In genomic region chr1:184988506-184988905, GRCh38 we compare ENCODE assay signal across 21 cellular contexts. TPM values are rescaled to one million over a fixed set of nuclear protein-coding genes. Genes with fewer than 3 reads are reported as not detected.
A peak's percentile ranks its signal among the peaks of the same experiment; 100 is the strongest.
DNase-seq lines count a peak whose midpoint lies in the region; FAIRE-seq and TF ChIP-seq lines count a peak whose summit lies in the region.
"Had no signal": no experiment of that assay in that cellular context is flagged by ENCODE, and none has a peak within 500 bp of the region (broad histone marks: within the 10 kb centered on the region; RNA-seq: fewer than 3 reads in every experiment).

No MANE protein-coding gene starts in this region.

- H3K4me3 ChIP-seq in adipocyte (ENCODE audit: low read length) = no peak overlapping the region
- no peak overlapping the region for H3K4me3 ChIP-seq in CD4-positive, alpha-beta memory T cell (ENCODE audit: low read length in 2 of 2)
- H3K4me3 ChIP-seq: BLaER1 treated with 17β-estradiol and CSF1 and Interleukin-3, amounts not matched to agents 10 nM and 100 nM; HAP-1 had no signal

- H3K4me3 Mint-ChIP-seq in CD4-positive, alpha-beta memory T cell = no peak overlapping the region
- H3K4me3 Mint-ChIP-seq: CD14-positive monocyte; CD4-positive, alpha-beta T cell; HFFc6 had no signal

- FAIRE-seq in GM12891 (lab: Jason Lieb, UNC) = no peak
- FAIRE-seq: GM18507, H54 had no signal

- CTCF ChIA-PET in CD4-positive, alpha-beta memory T cell (lab: Charles Lee; ENCODE audit: partially characterized antibody) = interaction anchor here (20.3 kb wide), 1 partner anchor 178 kb away, joined by 506 read pairs; no protein-coding TSS in a partner anchor

- POLR2A ChIA-PET in CD4-positive, alpha-beta memory T cell (lab: Charles Lee; ENCODE audit: partially characterized antibody) = no interaction called here

- peaks cover 2 to 10% of the 10 kb centered on the region in 2 donors for H3K27me3 Mint-ChIP-seq in CD4-positive, alpha-beta memory T cell
- H3K27me3 Mint-ChIP-seq: CD4-positive, alpha-beta T cell had no signal

- H3K9me3 Mint-ChIP-seq in CD4-positive, alpha-beta memory T cell = peaks cover 0 to 4% (median 0%) of the 10 kb centered on the region in 8 donors
- H3K9me3 Mint-ChIP-seq: HFFc6 had no signal

- H3K27me3 ChIP-seq in adipocyte (replicated peaks; ENCODE audit: control insufficient read depth, insufficient read depth, low read length) = no peaks in the 10 kb centered on the region
- no peaks in the 10 kb centered on the region for H3K27me3 ChIP-seq in CD4-positive, alpha-beta memory T cell (ENCODE audit: insufficient read depth, low read length)

- H3K9me3 ChIP-seq in adipocyte (ENCODE audit: control insufficient read depth, low read length) = no peaks in the 10 kb centered on the region
- no peaks in the 10 kb centered on the region for H3K9me3 ChIP-seq in CD4-positive, alpha-beta memory T cell (ENCODE audit: control insufficient read depth in 1 of 2, low read length in 2 of 2)
- H3K9me3 ChIP-seq: BE2C, HAP-1 had no signal

- DNase-seq in NCI-H1694 treated with DMSO at 0.1 percent for 48 hours (lab: John Stamatoyannopoulos, UW) (peak; percentile 4), NCI-H1694 (lab: John Stamatoyannopoulos, UW) (no peak), adipocyte (ENCODE audit: low read depth) (peak; percentile 42), fibroblast of peridontal ligament (ENCODE audit: extremely low read depth) (peak; percentile 53), GM12891 (ENCODE audit: insufficient read length, low spot score) (no peak), NOMO-1 treated with dmso at 0.1 percent for 144 hours (lab: John Stamatoyannopoulos, UW; ENCODE audit: unreplicated experiment) (no peak)
- DNase-seq in CD4-positive, alpha-beta memory T cell = no peak
- DNase-seq: BE2C; Calu3; CD4-positive, alpha-beta T cell; COR-L47; DMS153; DND-41; GOT3; HFFc6 had no signal

- no peak overlapping the region for H3K27ac Mint-ChIP-seq in CD4-positive, alpha-beta memory T cell
- H3K27ac Mint-ChIP-seq: CD14-positive monocyte; CD4-positive, alpha-beta T cell; HFFc6 had no signal

- H3K4me1 ChIP-seq in adipocyte (ENCODE audit: control insufficient read depth, insufficient read depth, low read length) = peaks cover 6% of the 10 kb centered on the region
- no peaks in the 10 kb centered on the region for H3K4me1 ChIP-seq in CD4-positive, alpha-beta memory T cell (ENCODE audit: insufficient read depth, low read length)
- H3K4me1 ChIP-seq: BE2C; BLaER1 treated with 17β-estradiol and CSF1 and Interleukin-3, amounts not matched to agents 10 nM and 100 nM; HAP-1 had no signal

- H3K36me3 Mint-ChIP-seq in CD4-positive, alpha-beta memory T cell = peaks cover 0 to 2% of the 10 kb centered on the region in 2 donors
- H3K36me3 Mint-ChIP-seq: CD14-positive monocyte had no signal

- TF ChIP-seq POLR2A in GM12891 (IDR thresholded peaks at IDR 0.05; ENCODE audit: low read depth, low read length) = no peak

- H3K36me3 ChIP-seq in adipocyte (ENCODE audit: control insufficient read depth, insufficient read depth, low read length, severe bottlenecking) = no peaks in the 10 kb centered on the region
- no peaks in the 10 kb centered on the region for H3K36me3 ChIP-seq in CD4-positive, alpha-beta memory T cell (ENCODE audit: insufficient read depth, low read length)
- H3K36me3 ChIP-seq: BE2C; BLaER1 treated with 17β-estradiol and CSF1 and Interleukin-3, amounts not matched to agents 10 nM and 100 nM; HAP-1 had no signal

- intact Hi-C loops in CD4-positive, alpha-beta memory T cell (cut with micrococcal nuclease) = no loop called here

- H3K9ac ChIP-seq in adipocyte (ENCODE audit: low read length) = no peak overlapping the region
- H3K9ac ChIP-seq: BLaER1 treated with 17β-estradiol and CSF1 and Interleukin-3, amounts not matched to agents 10 nM and 100 nM had no signal

- no peaks in the 10 kb centered on the region for H3K4me1 Mint-ChIP-seq in CD4-positive, alpha-beta memory T cell

- H3K27ac ChIP-seq in CD4-positive, alpha-beta memory T cell (ENCODE audit: low read depth, low read length) = no peak overlapping the region
- H3K27ac ChIP-seq: 22Rv1; BLaER1 treated with 17β-estradiol and CSF1 and Interleukin-3, amounts not matched to agents 10 nM and 100 nM had no signal

TF ChIP-seq in GM12891, 5 proteins besides CTCF, POLR2A, EP300 and RAD21:
- TF ChIP-seq POLR2AphosphoS5 (IDR thresholded peaks at IDR 0.05; ENCODE audit: low read depth, low read length) = no peak
- no peak for TF ChIP-seq PAX5 (IDR thresholded peaks at IDR 0.05; ENCODE audit: insufficient read depth, low read length, severe bottlenecking)
- no peak for TF ChIP-seq TAF1 (IDR thresholded peaks at IDR 0.05; ENCODE audit: low read depth, low read length)
- no peak for TF ChIP-seq POU2F2 (IDR thresholded peaks at IDR 0.05; ENCODE audit: low read depth, low read length)
- TF ChIP-seq SPI1 (IDR thresholded peaks at IDR 0.05; ENCODE audit: low read depth, low read length) = no peak
TF ChIP-seq in GM12891: peak in this region for 0.

RNA-seq across cellular contexts. Expression of gene NIBAN1, which starts 14.2 kb away (rescaled TPM):
- 17.5 TPM for polyA plus RNA-seq in GM12891 (2012; ENCODE audit: low read depth, missing spikeins)
- total RNA-seq in CD4-positive, alpha-beta memory T cell = 10 to 100 TPM; 42.8 to 43.2 TPM
- 10 to 100 TPM in 1 of 2 donors, 1 to 10 TPM in 1; 9.9 to 32.9 TPM for polyA plus RNA-seq in CD4-positive, alpha-beta memory T cell

RNA-seq across cellular contexts. Expression of gene RNF2, which starts 56.9 kb away (rescaled TPM):
- polyA plus RNA-seq in GM12891 (2012; ENCODE audit: low read depth, missing spikeins) = 10.5 TPM
- total RNA-seq in CD4-positive, alpha-beta memory T cell = 10 to 100 TPM; 27.0 TPM
- polyA plus RNA-seq in CD4-positive, alpha-beta memory T cell = 10 to 100 TPM; 26.5 to 37.1 TPM

Comparison
In these comparisons a context has a peak if more than half of its experiments do, and no peak if none do; other contexts are left out.
1. DNase-seq: peak in NCI-H1694 treated with DMSO at 0.1 percent for 48 hours (single experiment), adipocyte (single experiment) and fibroblast of peridontal ligament (single experiment); none in NCI-H1694 (single experiment), GM12891 (single experiment), CD4-positive, alpha-beta memory T cell (0 of 5) and NOMO-1 treated with dmso at 0.1 percent for 144 hours (single experiment).